ENCODE assay signal across 17 cellular contexts in the genomic region with DNA sequence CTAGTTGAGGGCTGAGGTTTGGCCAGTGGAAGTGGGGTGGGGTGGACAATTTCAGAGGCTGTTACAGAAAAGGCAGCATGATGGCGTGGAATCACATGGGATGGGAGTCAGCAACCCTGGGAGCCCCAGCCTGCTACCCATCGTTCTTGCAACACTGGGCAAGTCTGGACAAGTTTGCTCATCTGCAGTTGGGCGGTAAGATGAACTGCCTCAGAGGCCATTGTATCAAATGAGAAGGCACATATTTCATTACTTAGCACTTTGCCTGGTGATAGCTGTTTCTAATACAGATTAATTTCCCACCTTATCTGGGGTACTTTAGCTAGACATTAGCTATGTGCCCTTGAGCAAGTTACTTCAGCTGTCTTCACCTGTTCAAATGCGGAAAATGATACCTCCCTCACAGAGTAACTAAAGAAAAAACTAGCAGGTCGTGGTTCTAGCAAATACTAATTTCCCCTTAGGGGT.
DNase-seq lines count a peak whose midpoint lies in the region; ATAC-seq and TF ChIP-seq lines count a peak whose summit lies in the region.
"Had no signal": no experiment of that assay in that cellular context is flagged by ENCODE, and none has a peak within 500 bp of the region (broad histone marks: within the 10 kb centered on the region; RNA-seq: fewer than 3 reads in every experiment).

No MANE protein-coding gene starts in this region.

- no peak for TF ChIP-seq CTCF in brain microvascular endothelial cell (IDR thresholded peaks at IDR 0.05; ENCODE audit: low read depth, low read length, missing control alignments)

- H3K27ac ChIP-seq in iPS-18a (ENCODE audit: low read length), result peak overlapping the region; percentile 63
- no peak overlapping the region for H3K27ac ChIP-seq in brain microvascular endothelial cell
- H3K27ac ChIP-seq: body of pancreas, heart right ventricle, neutrophil had no signal

- in situ Hi-C loops in HAP-1 (cut with MboI; ENCODE audit: low sequenced_read_pairs), result loop anchor here (5.0 kb wide), 1 partner anchor 177 kb away; no protein-coding TSS in a partner anchor
- in situ Hi-C loops in brain microvascular endothelial cell (cut with HindIII; ENCODE audit: low pct_ligation_motif_present, low sequenced_read_pairs), result no loop called here

- no peak for ATAC-seq in HG02973 (IDR thresholded peaks at IDR 0.05; ENCODE audit: unreplicated experiment)
- no peak for ATAC-seq in HG03196 (IDR thresholded peaks at IDR 0.05; ENCODE audit: unreplicated experiment)
- ATAC-seq: activated CD8-positive, alpha-beta T cell treated with anti-CD3 and anti-CD28 coated beads, Interleukin-2, amount 10 ng/mL, durations not matched to agents 7 days and 5 days; body of pancreas; stimulated activated naive CD8-positive, alpha-beta T cell treated with anti-CD3 and anti-CD28 coated beads, Interleukin-15, amount 100 ng/mL, for 72 hours had no signal

- H3K9me3 ChIP-seq in HAP-1 (no peaks in the 10 kb centered on the region), iPS-18a (ENCODE audit: control insufficient read depth, low read depth, low read length) (no peaks in the 10 kb centered on the region)
- H3K9me3 ChIP-seq: body of pancreas, neutrophil had no signal

- peak overlapping the region; percentile 1; the same call in 1 of the 2 replicates for H3K4me3 ChIP-seq in HAP-1
- H3K4me3 ChIP-seq in iPS-18a (ENCODE audit: low read length), result peak overlapping the region; percentile 39
- H3K4me3 ChIP-seq in brain microvascular endothelial cell (ENCODE audit: low read depth, low read length), result no peak overlapping the region
- H3K4me3 ChIP-seq: body of pancreas, heart right ventricle had no signal

- H3K27me3 ChIP-seq in HAP-1 (ENCODE audit: low read depth) (no peaks in the 10 kb centered on the region), iPS-18a (ENCODE audit: control insufficient read depth, insufficient read depth, low read length) (no peaks in the 10 kb centered on the region), brain microvascular endothelial cell (replicated peaks) (no peaks in the 10 kb centered on the region)
- H3K27me3 ChIP-seq: body of pancreas, heart right ventricle, neutrophil had no signal

- DNase-seq in HAP-1 (ENCODE audit: low spot score in 2 of 2) (peak; percentile 98 to 100), NCI-H1048 (lab: John Stamatoyannopoulos, UW) (peak; percentile 66), RPMI8226 (peak; percentile 10), brain microvascular endothelial cell (no peak)
- DNase-seq: activated CD8-positive, alpha-beta T cell treated with anti-CD3 and anti-CD28 coated beads, Interleukin-2, amount 10 ng/mL, durations not matched to agents 7 days and 5 days; activated gamma-delta T cell; body of pancreas; C1 segment of cervical spinal cord; GDM1; heart right ventricle; NCI-H2107; stimulated activated naive CD8-positive, alpha-beta T cell treated with anti-CD3 and anti-CD28 coated beads, Interleukin-15, amount 100 ng/mL, for 72 hours; T-helper 9 cell had no signal

- H3K36me3 ChIP-seq in HAP-1 (replicated peaks), result no peaks in the 10 kb centered on the region
- H3K36me3 ChIP-seq in iPS-18a (ENCODE audit: control insufficient read depth, low read depth, low read length), result no peaks in the 10 kb centered on the region
- peaks cover 2% of the 10 kb centered on the region for H3K36me3 ChIP-seq in brain microvascular endothelial cell (replicated peaks)
- H3K36me3 ChIP-seq: heart right ventricle, neutrophil had no signal

- H3K4me1 ChIP-seq in HAP-1, result peaks cover 39% of the 10 kb centered on the region
- peaks cover 37% of the 10 kb centered on the region for H3K4me1 ChIP-seq in iPS-18a (ENCODE audit: control insufficient read depth, low read depth, low read length)
- H3K4me1 ChIP-seq: body of pancreas had no signal

- no peak overlapping the region for H3K9ac ChIP-seq in iPS-18a (ENCODE audit: low read length)
